ENCODE assay signal across 12 cellular contexts in the genomic region with DNA sequence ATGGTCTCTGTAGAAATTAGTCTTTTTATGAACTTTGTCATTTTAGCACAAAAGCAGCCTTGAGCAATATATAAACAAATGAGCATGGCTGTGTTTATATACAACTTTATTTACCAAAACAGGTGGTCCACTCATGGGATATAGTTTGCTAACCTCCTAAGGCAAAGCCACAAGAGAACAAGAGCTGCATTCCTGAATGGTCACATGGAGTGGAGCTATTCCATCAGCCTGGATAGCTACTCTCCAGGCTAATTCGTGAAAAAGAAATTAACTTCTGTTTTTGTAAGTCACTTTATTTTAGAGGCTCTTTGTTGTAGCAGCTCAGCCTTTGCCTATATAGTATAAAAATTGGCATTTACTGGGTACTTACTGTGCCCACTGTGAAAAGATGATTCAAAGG.
DNase-seq lines count a peak whose midpoint lies in the region; ATAC-seq and TF ChIP-seq lines count a peak whose summit lies in the region.
"Had no signal": no experiment of that assay in that cellular context is flagged by ENCODE, and none has a peak within 500 bp of the region (broad histone marks: within the 10 kb centered on the region; RNA-seq: fewer than 3 reads in every experiment).

No MANE protein-coding gene starts in this region.

- H3K27ac Mint-ChIP-seq in GM23338 (no peak overlapping the region), neural progenitor cell (no peak overlapping the region)
- H3K27ac Mint-ChIP-seq: B cell; CD8-positive, alpha-beta T cell; H9 had no signal

- 0 out of 2 replicates have a peak overlapping the region, but pooled peaks have one; percentile 45 for H2AFZ ChIP-seq in GM23338
- H2AFZ ChIP-seq in neural progenitor cell (replicated peaks) = no peak overlapping the region
- H2AFZ ChIP-seq: GM23248 had no signal

- H3K36me3 ChIP-seq in GM23338 (ENCODE audit: insufficient read depth) = no peaks in the 10 kb centered on the region
- no peaks in the 10 kb centered on the region for H3K36me3 ChIP-seq in neural progenitor cell
- H3K36me3 ChIP-seq: BLaER1 treated with 17β-estradiol and CSF1 and Interleukin-3, amounts not matched to agents 10 nM and 100 nM had no signal

- no peak for DNase-seq in GM23338 (ENCODE audit: low spot score)
- peak; percentile 71 for DNase-seq in NCI-H82 (lab: John Stamatoyannopoulos, UW)
- peak; percentile 7 for DNase-seq in fibroblast of villous mesenchyme (ENCODE audit: low read depth)
- peak; percentile 9 for DNase-seq in neural progenitor cell (ENCODE audit: low spot score)
- DNase-seq in dedifferentiated amniotic fluid mesenchymal stem cell (ENCODE audit: extremely low spot score) = no peak
- DNase-seq: Calu3; CD8-positive, alpha-beta T cell; GM23248; H9 had no signal

- ATAC-seq in GM23338 (peak; percentile 65), HG02623 (IDR thresholded peaks at IDR 0.05; ENCODE audit: unreplicated experiment) (no peak)
- ATAC-seq: CD8-positive, alpha-beta T cell had no signal

- H3K27me3 Mint-ChIP-seq in GM23338 (ENCODE audit: insufficient read depth, low read depth, poor library complexity) (peaks cover 2% of the 10 kb centered on the region), neural progenitor cell (ENCODE audit: insufficient read depth, low read depth) (no peaks in the 10 kb centered on the region)

- H3F3A ChIP-seq in GM23338 (replicated peaks; ENCODE audit: low read depth) (no peaks in the 10 kb centered on the region), neural progenitor cell (ENCODE audit: low read depth) (no peaks in the 10 kb centered on the region)

- H3K4me2 ChIP-seq in GM23338 (no peak overlapping the region), neural progenitor cell (no peak overlapping the region)
- H3K4me2 ChIP-seq: BLaER1 treated with 17β-estradiol and CSF1 and Interleukin-3, amounts not matched to agents 10 nM and 100 nM had no signal

- H3K9me3 Mint-ChIP-seq in GM23338 (no peaks in the 10 kb centered on the region), neural progenitor cell (no peaks in the 10 kb centered on the region)
- H3K9me3 Mint-ChIP-seq: CD8-positive, alpha-beta T cell; H9 had no signal

- H3K9me3 ChIP-seq in neural progenitor cell (ENCODE audit: low read depth) = no peaks in the 10 kb centered on the region
- H3K9me3 ChIP-seq: BLaER1 treated with 17β-estradiol and CSF1 and Interleukin-3, amounts not matched to agents 10 nM and 100 nM had no signal

- no peak for TF ChIP-seq CTCF in GM23338 (conservative IDR thresholded peaks at IDR 0.05; ENCODE audit: low read depth in 2 of 2)
- TF ChIP-seq CTCF in fibroblast of villous mesenchyme (IDR thresholded peaks at IDR 0.05; ENCODE audit: insufficient read depth, low read depth, low read length) = no peak
- TF ChIP-seq CTCF in neural progenitor cell (IDR thresholded peaks at IDR 0.05) = no peak

- H3K27ac ChIP-seq in GM23338 (ENCODE audit: low read depth) = no peak overlapping the region
- H3K27ac ChIP-seq in neural progenitor cell = no peak overlapping the region
- H3K27ac ChIP-seq: BLaER1 treated with 17β-estradiol and CSF1 and Interleukin-3, amounts not matched to agents 10 nM and 100 nM; GM23248 had no signal

- H3K9ac ChIP-seq in neural progenitor cell = no peak overlapping the region
- H3K9ac ChIP-seq: BLaER1 treated with 17β-estradiol and CSF1 and Interleukin-3, amounts not matched to agents 10 nM and 100 nM; GM23248 had no signal

- H3K79me2 ChIP-seq in GM23338 (replicated peaks; ENCODE audit: insufficient read depth) (no peaks in the 10 kb centered on the region), neural progenitor cell (ENCODE audit: low read depth) (no peaks in the 10 kb centered on the region)

- H3K4me3 Mint-ChIP-seq in GM23338 (no peak overlapping the region), neural progenitor cell (no peak overlapping the region)
- H3K4me3 Mint-ChIP-seq: B cell; CD8-positive, alpha-beta T cell; H9 had no signal

- H3K4me1 Mint-ChIP-seq in GM23338 (no peaks in the 10 kb centered on the region; the same call in 2 of the 3 replicates), neural progenitor cell (no peaks in the 10 kb centered on the region)
- H3K4me1 Mint-ChIP-seq: B cell had no signal

- H4K20me1 ChIP-seq in GM23338 (replicated peaks; ENCODE audit: insufficient read depth) (no peaks in the 10 kb centered on the region), neural progenitor cell (ENCODE audit: low read depth) (no peaks in the 10 kb centered on the region)
- H4K20me1 ChIP-seq: BLaER1 treated with 17β-estradiol and CSF1 and Interleukin-3, amounts not matched to agents 10 nM and 100 nM had no signal

- H3K4me3 ChIP-seq in GM23338 (no peak overlapping the region), fibroblast of villous mesenchyme (ENCODE audit: low read depth, low read length) (no peak overlapping the region), neural progenitor cell (no peak overlapping the region)
- H3K4me3 ChIP-seq: BLaER1 treated with 17β-estradiol and CSF1 and Interleukin-3, amounts not matched to agents 10 nM and 100 nM; GM23248 had no signal

- H3K4me1 ChIP-seq in GM23338 (ENCODE audit: insufficient read depth) = no peaks in the 10 kb centered on the region
- no peaks in the 10 kb centered on the region for H3K4me1 ChIP-seq in neural progenitor cell
- H3K4me1 ChIP-seq: BLaER1 treated with 17β-estradiol and CSF1 and Interleukin-3, amounts not matched to agents 10 nM and 100 nM had no signal

- H3K27me3 ChIP-seq in GM23338 (ENCODE audit: insufficient read depth) (no peaks in the 10 kb centered on the region), neural progenitor cell (no peaks in the 10 kb centered on the region)
- H3K27me3 ChIP-seq: BLaER1 treated with 17β-estradiol and CSF1 and Interleukin-3, amounts not matched to agents 10 nM and 100 nM had no signal

- H3K36me3 Mint-ChIP-seq in GM23338 (ENCODE audit: low read depth) (no peaks in the 10 kb centered on the region), neural progenitor cell (no peaks in the 10 kb centered on the region)
- H3K36me3 Mint-ChIP-seq: CD8-positive, alpha-beta T cell had no signal

- H3K9me2 ChIP-seq in GM23338 (ENCODE audit: insufficient read depth) = peaks cover 16% of the 10 kb centered on the region

TF ChIP-seq in GM23338, 12 proteins besides CTCF, POLR2A, EP300 and RAD21:
- TF ChIP-seq ZNF114 (CRISPR knock-in tag; IDR thresholded peaks at IDR 0.05) = no peak
TF ChIP-seq in GM23338: peak in this region for 0.

Comparison
In these comparisons a context has a peak if more than half of its experiments do, and no peak if none do; other contexts are left out.
1. DNase-seq: peak in NCI-H82 (single experiment), fibroblast of villous mesenchyme (single experiment) and neural progenitor cell (single experiment); none in GM23338 (single experiment) and dedifferentiated amniotic fluid mesenchymal stem cell (single experiment).